8 cellular contexts compared by ENCODE assay signal in the genomic region with DNA sequence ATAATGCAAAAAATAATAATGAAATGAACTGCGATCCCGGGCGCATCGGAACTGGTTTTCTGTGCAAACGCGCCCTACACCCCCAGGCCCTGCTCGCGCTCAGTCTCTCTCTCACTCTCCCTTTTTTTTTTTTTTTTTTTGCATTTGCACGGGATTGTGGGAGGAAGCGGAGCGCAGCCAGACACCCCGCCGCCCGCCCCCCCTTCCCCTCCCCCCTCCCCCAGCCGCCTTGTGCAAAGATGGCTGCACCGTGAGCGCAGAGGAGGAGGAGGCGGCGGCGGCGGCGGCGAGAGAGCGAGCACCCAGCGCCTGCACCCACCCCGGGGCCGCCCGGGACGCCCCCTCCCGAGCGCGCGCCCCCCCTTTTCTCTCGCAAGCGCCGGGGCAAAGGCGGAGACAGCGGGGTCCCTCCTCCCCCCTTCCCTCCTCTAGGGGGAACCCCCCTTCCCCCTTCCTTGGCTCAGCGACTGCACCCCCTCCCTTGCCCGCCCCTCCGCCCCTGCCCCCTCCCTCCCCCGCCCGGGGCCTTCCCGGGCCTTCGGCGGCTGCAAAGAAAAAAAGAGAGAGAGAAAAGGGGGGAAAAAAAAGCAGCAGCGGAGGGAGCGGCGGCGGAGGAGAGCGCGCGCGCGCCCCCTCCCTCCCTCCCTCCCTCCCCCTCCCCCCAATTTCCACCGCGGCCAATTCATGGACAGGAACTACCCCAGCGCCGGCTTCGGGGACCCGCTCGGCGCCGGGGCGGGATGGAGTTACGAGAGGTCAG. TPM values are rescaled to one million over a fixed set of nuclear protein-coding genes. Genes with fewer than 3 reads are reported as not detected.
DNase-seq lines count a peak whose midpoint lies in the region; ATAC-seq and TF ChIP-seq lines count a peak whose summit lies in the region.

Gene PRR12 (plus strand): TSS at position 212 of the 760 bp plus-strand sequence. CDS start 473 bp downstream, at position 685.

- H3K4me1 ChIP-seq in GM23338 (ENCODE audit: insufficient read depth) (peaks cover 9% of the 10 kb centered on the region), spleen (peaks cover 16 to 63% (median 34%) of the 10 kb centered on the region in 6 donors)

- H3K27me3 ChIP-seq in AG04450 (ENCODE audit: control insufficient read depth, insufficient read depth, low read length) (no peaks in the 10 kb centered on the region), GM23338 (ENCODE audit: insufficient read depth) (no peaks in the 10 kb centered on the region), spleen (replicated peaks in 1 of 7) (no peaks in the 10 kb centered on the region)

- TF ChIP-seq POLR2A in spleen (IDR thresholded peaks at IDR 0.05) = no peak

- H3K36me3 ChIP-seq in GM23338 (ENCODE audit: insufficient read depth) (peaks cover 8% of the 10 kb centered on the region; the same call in 1 of the 2 replicates), spleen (peaks cover 3 to 27% (median 23%) of the 10 kb centered on the region in 6 donors)

- peaks cover 26% of the 10 kb centered on the region for H3K36me3 Mint-ChIP-seq in GM23338 (ENCODE audit: low read depth)

- H3K4me2 ChIP-seq in GM23338 = peak within 1 kb of the TSS; percentile 98

- WGBS in spleen, 5 donors = 0 to 1% (median 1%) methylated on average over 31 to 63 of the region's 66 CpGs

- no peaks in the 10 kb centered on the region for H3K9me2 ChIP-seq in GM23338 (ENCODE audit: insufficient read depth)

- intact Hi-C loops in spleen (cut with DNase I; ENCODE audit: low total_unique reads) = loop anchor here (10.0 kb wide), 1 partner anchor 74 kb away; the partner anchor contains the start of genes BCL2L12 and IRF3

- DNase-seq in AG04450 (ENCODE audit: low read depth, low spot score) (peak; percentile 32), GM23338 (ENCODE audit: low spot score) (peak; percentile 83), NCI-H226 (peak; percentile 44), inferior parietal cortex (ENCODE audit: extremely low spot score) (peak; percentile 75), spleen (peak; percentile 93)
- DNase-seq in activated CD4-positive, CD25-positive, alpha-beta regulatory T cell treated with anti-CD3 and anti-CD28 coated beads, Interleukin-2, amount 50 U/mL, for 16 hours (ENCODE audit: low read depth, low spot score) = peak; percentile 36
- DNase-seq in central memory CD4-positive, alpha-beta T cell = peak; percentile 70

- POLR2A ChIA-PET in AG04450 (lab: Yijun Ruan, JAX) = interaction anchor here (0.6 to 3.0 kb wide), 8 partner anchors 11 to 381 kb away, joined by 3 to 25 read pairs (median 7); partner anchors contain the start of genes NOSIP, PRMT1, PRRG2 and RRAS

- peaks cover 22% of the 10 kb centered on the region for H3K27me3 Mint-ChIP-seq in GM23338 (ENCODE audit: insufficient read depth, low read depth, poor library complexity)

- no peaks in the 10 kb centered on the region; the same call in 1 of the 2 replicates for H4K20me1 ChIP-seq in GM23338 (replicated peaks; ENCODE audit: insufficient read depth)

- TF ChIP-seq CTCF in AG04450 (IDR thresholded peaks at IDR 0.05; ENCODE audit: low read depth, low read length) = no peak
- no peak for TF ChIP-seq CTCF in GM23338 (conservative IDR thresholded peaks at IDR 0.05; ENCODE audit: low read depth in 2 of 2)
- TF ChIP-seq CTCF in spleen (IDR thresholded peaks at IDR 0.05 in 8 of 11, conservative IDR thresholded peaks at IDR 0.05 in 3 of 11) = peak in 2 of 11 experiments; percentile 10

- H3K79me2 ChIP-seq in GM23338 (replicated peaks; ENCODE audit: insufficient read depth) = peaks cover 36% of the 10 kb centered on the region

- H3K4me3 ChIP-seq in AG04450 (ENCODE audit: low read depth, low read length) (peak within 1 kb of the TSS; percentile 86), GM23338 (peak within 1 kb of the TSS; percentile 99), spleen (peak within 1 kb of the TSS; percentile 76 to 99 (median 96))

- H3K27ac Mint-ChIP-seq in GM23338 = peak within 1 kb of the TSS; percentile 98

- CTCF ChIA-PET in AG04450 (lab: Charles Lee) = interaction anchor here (2.6 kb wide), 1 partner anchor 21 kb away, joined by 8 read pairs; no protein-coding TSS in a partner anchor

- H3K4me3 Mint-ChIP-seq in GM23338 = peak within 1 kb of the TSS; percentile 90

- no peak within 1 kb of the TSS for H2AFZ ChIP-seq in GM23338

- peak; percentile 21 for ATAC-seq in GM23338
- no peak for ATAC-seq in GM21825 (IDR thresholded peaks at IDR 0.05; ENCODE audit: unreplicated experiment)

- H3K9me3 Mint-ChIP-seq in GM23338 = no peaks in the 10 kb centered on the region; the same call in 2 of the 3 replicates

- H3K9me3 ChIP-seq in AG04450 (ENCODE audit: control insufficient read depth, insufficient read depth, low read length) (no peaks in the 10 kb centered on the region; the same call in 1 of the 2 replicates), spleen (no peaks in the 10 kb centered on the region)

- H3K4me1 Mint-ChIP-seq in GM23338 = peaks cover 12% of the 10 kb centered on the region

- peak within 1 kb of the TSS; percentile 68 for H3K27ac ChIP-seq in AG04450 (ENCODE audit: low read depth, low read length)
- peak within 1 kb of the TSS; percentile 99 for H3K27ac ChIP-seq in GM23338 (ENCODE audit: low read depth)
- peak within 1 kb of the TSS; percentile 85 to 96 (median 92) for H3K27ac ChIP-seq in spleen

- peaks cover 24% of the 10 kb centered on the region for H3F3A ChIP-seq in GM23338 (replicated peaks; ENCODE audit: low read depth)

TF ChIP-seq in GM23338, 12 proteins besides CTCF, POLR2A, EP300 and RAD21 (continues in another document):
- TF ChIP-seq CREB1 (CRISPR knock-in tag; IDR thresholded peaks at IDR 0.05; ENCODE audit: low read depth) (no peak), POLR2AphosphoS5 (IDR thresholded peaks at IDR 0.05; ENCODE audit: low read depth) (no peak; the same call in 1 of the 2 replicates), ZNF462 (CRISPR knock-in tag; IDR thresholded peaks at IDR 0.05) (no peak)

RNA-seq across cellular contexts. Expression of gene PRR12, which starts in this region (rescaled TPM):
- 0.36 and 0.66 TPM in 2 replicates for polyA plus RNA-seq in AG04450 (2011; rRNA removed)
- polyA minus RNA-seq in AG04450 (2011; rRNA and poly(A)+ RNA removed) = 0.65 and 0.74 TPM in 2 replicates
- 32.1 and 41.6 TPM in 2 replicates for total RNA-seq in GM23338 (2014; rRNA removed; shearing (Covaris generic))
- 8.6 and 10.3 TPM in 2 replicates for polyA plus RNA-seq in GM23338 (2016; fragmentation: Nextera tagmentation; extraction: Ambion mirVana)
- 10 to 100 TPM; 18.8 to 44.3 (median 34.6) TPM for total RNA-seq in spleen
- 10 to 100 TPM in 1 of 3 donors, 1 to 10 TPM in 2; 3.7 to 21.4 (median 3.9) TPM for polyA plus RNA-seq in spleen

Comparison
In these comparisons a context has a peak if more than half of its experiments do, and no peak if none do; other contexts are left out.
1. Peak in DNase-seq, H3K4me3 ChIP-seq and H3K27ac ChIP-seq in AG04450; RNA of the gene not detected or under 1 TPM.
2. DNase-seq: peak in every context shown above with its lines; median percentile 93 in spleen; 83 in GM23338; 75 in inferior parietal cortex; 70 in central memory CD4-positive, alpha-beta T cell; 44 in NCI-H226; 36 in activated CD4-positive, CD25-positive, alpha-beta regulatory T cell treated with anti-CD3 and anti-CD28 coated beads, Interleukin-2, amount 50 U/mL, for 16 hours; 32 in AG04450.